Comparison of ENCODE assay signal across 8 cellular contexts in genomic region chr15:40104865-40105516, GRCh38. TPM values are rescaled to one million over a fixed set of nuclear protein-coding genes. Genes with fewer than 3 reads are reported as not detected.
DNase-seq lines count a peak whose midpoint lies in the region; ATAC-seq, FAIRE-seq and TF ChIP-seq lines count a peak whose summit lies in the region.

No MANE protein-coding gene starts in this region.

- H3K4me3 ChIP-seq in bronchial epithelial cell (ENCODE audit: low read depth, low read length) (no peak overlapping the region), kidney (ENCODE audit: low read length in 2 of 2) (no peak overlapping the region)

- intact Hi-C loops in kidney (cut with DNase I): no loop called here

- H3K27ac ChIP-seq in kidney (ENCODE audit: low read depth in 2 of 2, low read length in 2 of 2): peak overlapping the region in 1 of 2 donors; percentile 20

- ATAC-seq in HG02885 (IDR thresholded peaks at IDR 0.05; ENCODE audit: poor library complexity, unreplicated experiment) (peak; percentile 39), GM18861 (IDR thresholded peaks at IDR 0.05; ENCODE audit: unreplicated experiment) (no peak)

- TF ChIP-seq CTCF in bronchial epithelial cell (IDR thresholded peaks at IDR 0.05; ENCODE audit: insufficient read depth, low read length, severe bottlenecking): peak; percentile 100
- TF ChIP-seq CTCF in kidney (IDR thresholded peaks at IDR 0.05; ENCODE audit: borderline replicate concordance, extremely low read depth, insufficient read depth): peak; percentile 82

- DNase-seq in DMS79 (lab: John Stamatoyannopoulos, UW) (peak; percentile 75), NCI-H2227 treated with DMSO at 0.1 percent for 48 hours (lab: John Stamatoyannopoulos, UW) (peak; percentile 64), bronchial epithelial cell (ENCODE audit: low read depth) (peak; percentile 62), kidney (peak; percentile 96)
- DNase-seq in activated CD4-positive, CD25-positive, alpha-beta regulatory T cell (lab: John Stamatoyannopoulos, UW): peak; percentile 55 to 77 (median 62)
- DNase-seq in stimulated activated CD4-positive, alpha-beta T cell treated with anti-CD3 and anti-CD28 coated beads, Interleukin-15, amount 100 ng/mL, for 1 hour (ENCODE audit: low read depth in 1 of 2, low spot score in 1 of 2): peak; percentile 48 to 78

- peak overlapping the region in 1 of 2 donors; percentile 70 for H3K9ac ChIP-seq in kidney (ENCODE audit: low read length in 2 of 2)

- peaks cover 44 to 67% of the 10 kb centered on the region in 2 donors for H3K4me1 ChIP-seq in kidney (ENCODE audit: control insufficient read depth in 1 of 2, insufficient read depth in 1 of 2, low read depth in 1 of 2, low read length in 2 of 2)

- no peaks in the 10 kb centered on the region for H3K9me3 ChIP-seq in kidney (ENCODE audit: control insufficient read depth in 1 of 2, low read length in 2 of 2)

- no peaks in the 10 kb centered on the region for H3K36me3 ChIP-seq in bronchial epithelial cell (ENCODE audit: control insufficient read depth, insufficient read depth, low read length)
- no peaks in the 10 kb centered on the region for H3K36me3 ChIP-seq in kidney (ENCODE audit: control insufficient read depth in 1 of 2, insufficient read depth in 2 of 2, low read length in 2 of 2)

- FAIRE-seq in bronchial epithelial cell (lab: Jason Lieb, UNC) (no peak), kidney (lab: Jason Lieb, UNC) (no peak)

- H3K27me3 ChIP-seq in bronchial epithelial cell (ENCODE audit: control insufficient read depth, insufficient read depth, low read length): no peaks in the 10 kb centered on the region

RNA-seq across cellular contexts. Expression of gene BMF, which starts 3.7 kb away (rescaled TPM):
- total RNA-seq in bronchial epithelial cell (1.4 and 1.6 TPM in 2 replicates), kidney (19.7 TPM)
- 3.6 TPM for polyA plus RNA-seq in kidney (ENCODE audit: insufficient read depth, low read depth, low replicate concordance)

RNA-seq across cellular contexts. Expression of gene BUB1B, which starts 55.9 kb away (rescaled TPM):
- total RNA-seq in bronchial epithelial cell (0.79 and 0.90 TPM in 2 replicates), kidney (0.94 TPM)
- polyA plus RNA-seq in kidney (ENCODE audit: insufficient read depth, low read depth, low replicate concordance): 0.69 TPM
